1 cellular context compared by ENCODE assay signal in genomic region chr11:111419641-111420327, GRCh38.
TF ChIP-seq lines count a peak whose summit lies in the region.

No MANE protein-coding gene starts in this region.

TF ChIP-seq in HepG2, 621 proteins besides CTCF, POLR2A, EP300 and RAD21 (continued from another document):
- TF ChIP-seq MTERF4 (CRISPR knock-in tag; IDR thresholded peaks at IDR 0.05) (0 out of 2 replicates have a peak, but pooled peaks have one; percentile 20), HNF4A (CRISPR knock-in tag; IDR thresholded peaks at IDR 0.05) (peak; percentile 19; the same call in 1 of the 2 replicates), HOXA7 (CRISPR knock-in tag; IDR thresholded peaks at IDR 0.05) (no peak), ZNF687 (CRISPR knock-in tag; IDR thresholded peaks at IDR 0.05) (peak; percentile 49; the same call in 1 of the 2 replicates), FOXO4 (CRISPR knock-in tag; conservative IDR thresholded peaks at IDR 0.05) (peak; percentile 96; the same call in 1 of the 2 replicates), SIN3B (IDR thresholded peaks at IDR 0.05; ENCODE audit: low read length) (no peak), MAFK (conservative IDR thresholded peaks at IDR 0.05 in 1 of 2, IDR thresholded peaks at IDR 0.05 in 1 of 2; ENCODE audit: low read length in 2 of 2) (peak; percentile 93 to 95), MEF2D (CRISPR knock-in tag; IDR thresholded peaks at IDR 0.05) (no peak), MAFF (IDR thresholded peaks at IDR 0.05; ENCODE audit: low read depth, low read length) (peak; percentile 89), ZNF598 (CRISPR knock-in tag; IDR thresholded peaks at IDR 0.05; ENCODE audit: borderline replicate concordance) (0 out of 2 replicates have a peak, but pooled peaks have one; percentile 40)
